In genomic region chr6:168159503-168159902, GRCh38 we compare ENCODE assay signal across 22 cellular contexts.
A peak's percentile ranks its signal among the peaks of the same experiment; 100 is the strongest.
DNase-seq lines count a peak whose midpoint lies in the region; ATAC-seq, FAIRE-seq and TF ChIP-seq lines count a peak whose summit lies in the region.
"Had no signal": no experiment of that assay in that cellular context is flagged by ENCODE, and none has a peak within 500 bp of the region (broad histone marks: within the 10 kb centered on the region; RNA-seq: fewer than 3 reads in every experiment).

No MANE protein-coding gene starts in this region.

- intact Hi-C loops in left ventricle myocardium superior (cut with micrococcal nuclease) (no loop called here), testis (cut with DNase I; ENCODE audit: low total_unique reads) (no loop called here)

- ATAC-seq in left ventricle myocardium superior, result no peak

- WGBS in testis, 2 donors, result 94% methylated on average over 8 of the region's 8 CpGs

- DNase-seq in DMS153 (lab: John Stamatoyannopoulos, UW) (peak; percentile 19), DMS153 treated with DMSO at 0.1 percent for 48 hours (lab: John Stamatoyannopoulos, UW; ENCODE audit: unreplicated experiment) (no peak), right atrium auricular region (ENCODE audit: low spot score) (peak; percentile 4), left ventricle myocardium superior (no peak), islet precursor cell (peak; percentile 42), SHP77 treated with DMSO at 0.1 percent for 48 hours (lab: John Stamatoyannopoulos, UW) (no peak), testis (no peak), RCC 7860 (ENCODE audit: low spot score) (no peak)
- DNase-seq: AML-193, GF-D8, H9, MV-4-11, NCI-H1417 treated with DMSO at 0.1 percent for 48 hours, NCI-H2081 treated with DMSO at 0.1 percent for 48 hours, NCI-H2227 treated with DMSO at 0.1 percent for 48 hours, NCI-H526 treated with DMSO at 0.1 percent for 48 hours, Right ventricle myocardium superior had no signal

- H3K9me3 ChIP-seq in right atrium auricular region, result no peaks in the 10 kb centered on the region
- H3K9me3 ChIP-seq in testis, result no peaks in the 10 kb centered on the region

- TF ChIP-seq POLR2A in testis (IDR thresholded peaks at IDR 0.05), result no peak

- TF ChIP-seq CTCF in right atrium auricular region (IDR thresholded peaks at IDR 0.05), result no peak
- no peak for TF ChIP-seq CTCF in testis (IDR thresholded peaks at IDR 0.05)

- no peaks in the 10 kb centered on the region for H3K27me3 ChIP-seq in right atrium auricular region
- no peaks in the 10 kb centered on the region for H3K27me3 ChIP-seq in testis

- no peak for FAIRE-seq in RCC 7860 (lab: Jason Lieb, UNC)

- H3K4me1 ChIP-seq in right atrium auricular region (no peaks in the 10 kb centered on the region), testis (peaks cover 2% of the 10 kb centered on the region)

- H3K27ac ChIP-seq in right atrium auricular region, result no peak overlapping the region
- H3K27ac ChIP-seq in testis, result no peak overlapping the region
- H3K27ac ChIP-seq: 22Rv1, C4-2B, HL-60, KMS-11, SK-N-MC had no signal

- H3K4me3 ChIP-seq in right atrium auricular region (no peak overlapping the region), testis (no peak overlapping the region)
- H3K4me3 ChIP-seq: SK-N-MC had no signal

- no peaks in the 10 kb centered on the region for H3K36me3 ChIP-seq in right atrium auricular region
- no peaks in the 10 kb centered on the region for H3K36me3 ChIP-seq in testis (ENCODE audit: low read depth, missing control alignments)

Comparison
In these comparisons a context has a peak if more than half of its experiments do, and no peak if none do; other contexts are left out.
1. DNase-seq: peak in DMS153 (single experiment), right atrium auricular region (single experiment) and islet precursor cell (single experiment); none in DMS153 treated with DMSO at 0.1 percent for 48 hours (single experiment), left ventricle myocardium superior (single experiment), SHP77 treated with DMSO at 0.1 percent for 48 hours (single experiment), testis (single experiment) and RCC 7860 (single experiment).